1 cellular context compared by ENCODE assay signal in the genomic region with DNA sequence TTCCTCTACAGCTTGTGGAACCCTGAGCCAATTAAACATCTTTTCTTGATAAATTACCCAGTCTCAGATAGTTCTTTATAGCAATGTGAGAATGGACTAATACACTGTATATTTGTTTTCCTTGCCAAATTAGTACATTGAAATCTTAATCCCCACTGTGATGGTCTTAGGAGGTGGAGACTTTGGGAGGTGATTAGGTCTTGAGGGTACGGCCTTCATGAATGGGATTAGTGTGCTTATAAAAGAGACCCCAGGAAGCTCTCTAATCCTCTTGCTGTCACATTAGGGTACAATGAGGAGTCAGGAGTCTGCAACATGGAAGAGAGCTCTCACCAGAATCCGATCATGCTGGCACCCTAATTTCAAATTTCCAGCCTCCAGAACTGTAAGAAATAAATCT.
TF ChIP-seq lines count a peak whose summit lies in the region.

No MANE protein-coding gene starts in this region.

TF ChIP-seq in GM23338, 12 proteins besides CTCF, POLR2A, EP300 and RAD21 (continued from another document):
- TF ChIP-seq, protein P1, sequence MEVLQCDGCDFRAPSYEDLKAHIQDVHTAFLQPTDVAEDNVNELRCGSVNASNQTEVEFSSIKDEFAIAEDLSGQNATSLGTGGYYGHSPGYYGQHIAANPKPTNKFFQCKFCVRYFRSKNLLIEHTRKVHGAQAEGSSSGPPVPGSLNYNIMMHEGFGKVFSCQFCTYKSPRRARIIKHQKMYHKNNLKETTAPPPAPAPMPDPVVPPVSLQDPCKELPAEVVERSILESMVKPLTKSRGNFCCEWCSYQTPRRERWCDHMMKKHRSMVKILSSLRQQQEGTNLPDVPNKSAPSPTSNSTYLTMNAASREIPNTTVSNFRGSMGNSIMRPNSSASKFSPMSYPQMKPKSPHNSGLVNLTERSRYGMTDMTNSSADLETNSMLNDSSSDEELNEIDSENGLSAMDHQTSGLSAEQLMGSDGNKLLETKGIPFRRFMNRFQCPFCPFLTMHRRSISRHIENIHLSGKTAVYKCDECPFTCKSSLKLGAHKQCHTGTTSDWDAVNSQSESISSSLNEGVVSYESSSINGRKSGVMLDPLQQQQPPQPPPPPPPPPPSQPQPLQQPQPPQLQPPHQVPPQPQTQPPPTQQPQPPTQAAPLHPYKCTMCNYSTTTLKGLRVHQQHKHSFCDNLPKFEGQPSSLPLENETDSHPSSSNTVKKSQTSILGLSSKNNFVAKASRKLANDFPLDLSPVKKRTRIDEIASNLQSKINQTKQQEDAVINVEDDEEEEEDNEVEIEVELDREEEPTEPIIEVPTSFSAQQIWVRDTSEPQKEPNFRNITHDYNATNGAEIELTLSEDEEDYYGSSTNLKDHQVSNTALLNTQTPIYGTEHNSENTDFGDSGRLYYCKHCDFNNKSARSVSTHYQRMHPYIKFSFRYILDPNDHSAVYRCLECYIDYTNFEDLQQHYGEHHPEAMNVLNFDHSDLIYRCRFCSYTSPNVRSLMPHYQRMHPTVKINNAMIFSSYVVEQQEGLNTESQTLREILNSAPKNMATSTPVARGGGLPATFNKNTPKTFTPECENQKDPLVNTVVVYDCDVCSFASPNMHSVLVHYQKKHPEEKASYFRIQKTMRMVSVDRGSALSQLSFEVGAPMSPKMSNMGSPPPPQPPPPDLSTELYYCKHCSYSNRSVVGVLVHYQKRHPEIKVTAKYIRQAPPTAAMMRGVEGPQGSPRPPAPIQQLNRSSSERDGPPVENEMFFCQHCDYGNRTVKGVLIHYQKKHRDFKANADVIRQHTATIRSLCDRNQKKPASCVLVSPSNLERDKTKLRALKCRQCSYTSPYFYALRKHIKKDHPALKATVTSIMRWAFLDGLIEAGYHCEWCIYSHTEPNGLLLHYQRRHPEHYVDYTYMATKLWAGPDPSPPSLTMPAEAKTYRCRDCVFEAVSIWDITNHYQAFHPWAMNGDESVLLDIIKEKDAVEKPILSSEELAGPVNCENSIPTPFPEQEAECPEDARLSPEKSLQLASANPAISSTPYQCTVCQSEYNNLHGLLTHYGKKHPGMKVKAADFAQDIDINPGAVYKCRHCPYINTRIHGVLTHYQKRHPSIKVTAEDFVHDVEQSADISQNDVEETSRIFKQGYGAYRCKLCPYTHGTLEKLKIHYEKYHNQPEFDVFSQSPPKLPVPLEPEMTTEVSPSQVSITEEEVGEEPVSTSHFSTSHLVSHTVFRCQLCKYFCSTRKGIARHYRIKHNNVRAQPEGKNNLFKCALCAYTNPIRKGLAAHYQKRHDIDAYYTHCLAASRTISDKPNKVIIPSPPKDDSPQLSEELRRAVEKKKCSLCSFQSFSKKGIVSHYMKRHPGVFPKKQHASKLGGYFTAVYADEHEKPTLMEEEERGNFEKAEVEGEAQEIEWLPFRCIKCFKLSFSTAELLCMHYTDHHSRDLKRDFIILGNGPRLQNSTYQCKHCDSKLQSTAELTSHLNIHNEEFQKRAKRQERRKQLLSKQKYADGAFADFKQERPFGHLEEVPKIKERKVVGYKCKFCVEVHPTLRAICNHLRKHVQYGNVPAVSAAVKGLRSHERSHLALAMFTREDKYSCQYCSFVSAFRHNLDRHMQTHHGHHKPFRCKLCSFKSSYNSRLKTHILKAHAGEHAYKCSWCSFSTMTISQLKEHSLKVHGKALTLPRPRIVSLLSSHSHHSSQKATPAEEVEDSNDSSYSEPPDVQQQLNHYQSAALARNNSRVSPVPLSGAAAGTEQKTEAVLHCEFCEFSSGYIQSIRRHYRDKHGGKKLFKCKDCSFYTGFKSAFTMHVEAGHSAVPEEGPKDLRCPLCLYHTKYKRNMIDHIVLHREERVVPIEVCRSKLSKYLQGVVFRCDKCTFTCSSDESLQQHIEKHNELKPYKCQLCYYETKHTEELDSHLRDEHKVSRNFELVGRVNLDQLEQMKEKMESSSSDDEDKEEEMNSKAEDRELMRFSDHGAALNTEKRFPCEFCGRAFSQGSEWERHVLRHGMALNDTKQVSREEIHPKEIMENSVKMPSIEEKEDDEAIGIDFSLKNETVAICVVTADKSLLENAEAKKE (CRISPR knock-in tag; IDR thresholded peaks at IDR 0.05) = no peak
